Comparison of ENCODE assay signal across 1 cellular context in genomic region chrX:154370882-154371770, GRCh38.
TF ChIP-seq lines count a peak whose summit lies in the region.

No MANE protein-coding gene starts in this region.

TF ChIP-seq in K562, 482 proteins besides CTCF, POLR2A, EP300 and RAD21 (continued from another document and continues in another):
- TF ChIP-seq DLX4 (CRISPR knock-in tag; IDR thresholded peaks at IDR 0.05) (no peak), TEAD4 (IDR thresholded peaks at IDR 0.05; ENCODE audit: low read length) (peak; percentile 45), TEAD4 (CRISPR knock-in tag; IDR thresholded peaks at IDR 0.05; ENCODE audit: borderline replicate concordance) (no peak), ZNF232 (CRISPR knock-in tag; IDR thresholded peaks at IDR 0.05) (no peak), KDM2B (CRISPR knock-in tag; IDR thresholded peaks at IDR 0.05) (peak; percentile 93), ZNF12 (CRISPR knock-in tag; IDR thresholded peaks at IDR 0.05) (peak; percentile 74; the same call in 1 of the 2 replicates), RBBP5 (IDR thresholded peaks at IDR 0.05; ENCODE audit: borderline replicate concordance, insufficient read depth, low read length, poor library complexity, severe bottlenecking) (peak; percentile 13), HDAC2 (IDR thresholded peaks at IDR 0.05) (0 out of 2 replicates have a peak, but pooled peaks have one; percentile 15), HMBOX1 (IDR thresholded peaks at IDR 0.05) (no peak), E2F8 (IDR thresholded peaks at IDR 0.05; ENCODE audit: low read depth, partially characterized antibody) (peak; percentile 19), RBFOX2 (IDR thresholded peaks at IDR 0.05; ENCODE audit: low read depth, low read length) (peak; percentile 92), ZNF134 (CRISPR knock-in tag; conservative IDR thresholded peaks at IDR 0.05) (peak; percentile 88), ZC3H11A (IDR thresholded peaks at IDR 0.05; ENCODE audit: low read depth, low read length) (no peak), PRPF4 (IDR thresholded peaks at IDR 0.05; ENCODE audit: insufficient read depth, low read depth, low read length, poor library complexity, severe bottlenecking) (no peak), POLR2AphosphoS5 (IDR thresholded peaks at IDR 0.05; ENCODE audit: control insufficient read depth, insufficient read depth, low read depth, low read length) (peak; percentile 92), PHF8 (IDR thresholded peaks at IDR 0.05; ENCODE audit: borderline replicate concordance, low read length) (peak; percentile 91; the same call in 1 of the 2 replicates), BCOR (IDR thresholded peaks at IDR 0.05) (0 out of 2 replicates have a peak, but pooled peaks have one; percentile 19), E2F4 (CRISPR knock-in tag; IDR thresholded peaks at IDR 0.05; ENCODE audit: low read depth) (peak; percentile 63; the same call in 1 of the 2 replicates), ZBTB43 (CRISPR knock-in tag; IDR thresholded peaks at IDR 0.05) (no peak), HMGN3 (IDR thresholded peaks at IDR 0.05; ENCODE audit: borderline replicate concordance, extremely low read depth, insufficient read length, low read depth, low read length) (peak; percentile 82), E2F1 (CRISPR knock-in tag; IDR thresholded peaks at IDR 0.05) (0 out of 2 replicates have a peak, but pooled peaks have one; percentile 26), CGGBP1 (CRISPR knock-in tag; IDR thresholded peaks at IDR 0.05) (peak; percentile 79), MTA3 (IDR thresholded peaks at IDR 0.05; ENCODE audit: borderline replicate concordance) (peak; percentile 79; the same call in 1 of the 2 replicates), ATF7 (IDR thresholded peaks at IDR 0.05) (peak; percentile 63), MAZ (CRISPR knock-in tag; conservative IDR thresholded peaks at IDR 0.05 in 1 of 2, IDR thresholded peaks at IDR 0.05 in 1 of 2) (peak; percentile 82 to 96; a peak in 3 of 4 replicates), ZNF175 (CRISPR knock-in tag; IDR thresholded peaks at IDR 0.05; ENCODE audit: low read depth) (0 out of 2 replicates have a peak, but pooled peaks have one; percentile 17), SETDB1 (IDR thresholded peaks at IDR 0.05; ENCODE audit: low read length) (no peak), ELF1 (tag; IDR thresholded peaks at IDR 0.05) (no peak), NKRF (IDR thresholded peaks at IDR 0.05; ENCODE audit: borderline replicate concordance) (peak; percentile 79; the same call in 1 of the 2 replicates), SAP30 (IDR thresholded peaks at IDR 0.05; ENCODE audit: borderline replicate concordance, insufficient read depth, low read depth, low read length, poor library complexity, severe bottlenecking) (peak; percentile 7), HDAC1 (IDR thresholded peaks at IDR 0.05) (peak in 1 of 2 experiments; percentile 78; a peak in 2 of 4 replicates), CXXC5 (CRISPR knock-in tag; IDR thresholded peaks at IDR 0.05) (peak; percentile 71), ZBED1 (IDR thresholded peaks at IDR 0.05) (peak; percentile 79; the same call in 1 of the 2 replicates), FOXM1 (IDR thresholded peaks at IDR 0.05; ENCODE audit: low read depth) (peak; percentile 86), FOXM1 (CRISPR knock-in tag; IDR thresholded peaks at IDR 0.05; ENCODE audit: low read depth) (no peak), TCF3 (CRISPR knock-in tag; IDR thresholded peaks at IDR 0.05) (0 out of 2 replicates have a peak, but pooled peaks have one; percentile 25), TOE1 (IDR thresholded peaks at IDR 0.05; ENCODE audit: borderline replicate concordance) (peak; percentile 93), TOE1 (CRISPR knock-in tag; IDR thresholded peaks at IDR 0.05; ENCODE audit: borderline replicate concordance, low read depth) (no peak), SMAD1 (IDR thresholded peaks at IDR 0.05; ENCODE audit: low read depth, low read length, partially characterized antibody) (peak; percentile 49), ZNF407 (IDR thresholded peaks at IDR 0.05; ENCODE audit: low read depth) (no peak)
